ENCODE assay signal across 16 cellular contexts in the genomic region with DNA sequence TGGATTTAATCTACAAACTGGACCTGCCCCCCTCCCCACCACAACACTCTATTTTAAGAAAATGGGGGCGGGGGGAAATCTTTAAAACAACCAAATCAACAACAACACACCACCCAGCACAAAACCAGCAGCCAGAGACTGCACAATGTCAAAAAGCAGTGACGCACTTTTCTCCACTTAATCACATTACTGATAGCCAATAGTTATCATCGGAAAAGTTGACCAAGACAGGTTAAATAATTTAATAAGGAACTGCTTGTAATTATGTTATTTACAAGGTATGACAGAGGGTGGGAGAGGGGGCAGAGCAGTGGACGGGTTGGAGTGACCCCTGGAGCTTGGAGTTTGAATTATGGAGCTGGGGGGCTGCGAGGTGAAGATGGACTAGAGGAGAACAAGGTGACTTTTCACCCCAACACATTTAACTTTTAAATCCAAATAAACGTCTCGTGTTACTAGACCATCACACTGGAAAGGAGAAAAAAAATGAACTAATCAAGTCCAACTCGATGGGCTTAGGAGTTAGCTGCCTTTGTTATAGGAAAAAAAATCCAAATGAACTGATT. TPM values are rescaled to one million over a fixed set of nuclear protein-coding genes. Genes with fewer than 3 reads are reported as not detected.
DNase-seq lines count a peak whose midpoint lies in the region; ATAC-seq lines count a peak whose summit lies in the region.
"Had no signal": no experiment of that assay in that cellular context is flagged by ENCODE, and none has a peak within 500 bp of the region (broad histone marks: within the 10 kb centered on the region; RNA-seq: fewer than 3 reads in every experiment).

No MANE protein-coding gene starts in this region.

- POLR2A ChIA-PET in activated CD4-positive, alpha-beta T cell treated with anti-CD3 and anti-CD28 coated beads, Interleukin-2, amount 10 ng/mL, durations not matched to agents 7 days and 5 days (lab: Charles Lee), result no interaction called here

- no peak for ATAC-seq in HG03378 (IDR thresholded peaks at IDR 0.05; ENCODE audit: unreplicated experiment)
- no peak for ATAC-seq in HG03097 (IDR thresholded peaks at IDR 0.05; ENCODE audit: low FRiP score, unreplicated experiment)
- ATAC-seq: activated CD8-positive, alpha-beta T cell treated with anti-CD3 and anti-CD28 coated beads, Interleukin-2, amount 10 ng/mL, durations not matched to agents 7 days and 5 days had no signal

- peak overlapping the region; percentile 13 for H3K27ac Mint-ChIP-seq in activated CD4-positive, alpha-beta T cell treated with anti-CD3 and anti-CD28 coated beads, Interleukin-2, amount 10 ng/mL, durations not matched to agents 7 days and 5 days
- peak overlapping the region; percentile 40 for H3K27ac Mint-ChIP-seq in activated T-helper 1 cell treated with anti-CD3 and anti-CD28 coated beads, Interleukin-12 subunit alpha, Interleukin-12 subunit beta, Interleukin-2, Interleukin-4 antibody, amounts not matched to agents 30 ng/mL and 10 ng/mL and 1 ng/mL, durations not matched to agents 14 hours and 24 hours and 36 hours
- H3K27ac Mint-ChIP-seq in immature natural killer cell, result no peak overlapping the region
- H3K27ac Mint-ChIP-seq: activated CD8-positive, alpha-beta T cell treated with anti-CD3 and anti-CD28 coated beads, Interleukin-2, amount 10 ng/mL, durations not matched to agents 7 days and 5 days had no signal

- H3K4me1 ChIP-seq in skeletal muscle tissue (ENCODE audit: control insufficient read depth in 3 of 3, insufficient read depth in 3 of 3, low read length in 3 of 3), result peaks cover 10 to 29% (median 23%) of the 10 kb centered on the region in 3 donors

- no peaks in the 10 kb centered on the region for H3K9me3 Mint-ChIP-seq in activated CD4-positive, alpha-beta T cell treated with anti-CD3 and anti-CD28 coated beads, Interleukin-2, amount 10 ng/mL, durations not matched to agents 7 days and 5 days
- no peaks in the 10 kb centered on the region for H3K9me3 Mint-ChIP-seq in activated T-helper 1 cell treated with anti-CD3 and anti-CD28 coated beads, Interleukin-12 subunit alpha, Interleukin-12 subunit beta, Interleukin-2, Interleukin-4 antibody, amounts not matched to agents 30 ng/mL and 10 ng/mL and 1 ng/mL, durations not matched to agents 14 hours and 24 hours and 36 hours
- peaks cover 0 to 16% (median 0%) of the 10 kb centered on the region in 6 donors for H3K9me3 Mint-ChIP-seq in immature natural killer cell

- CTCF ChIA-PET in activated CD4-positive, alpha-beta T cell treated with anti-CD3 and anti-CD28 coated beads, Interleukin-2, amount 10 ng/mL, durations not matched to agents 7 days and 5 days (lab: Charles Lee), result no interaction called here

- no peaks in the 10 kb centered on the region for H3K9me3 ChIP-seq in skeletal muscle tissue (ENCODE audit: control insufficient read depth in 3 of 3, low read length in 3 of 3)
- H3K9me3 ChIP-seq: A549, uterus had no signal

- DNase-seq in activated CD4-positive, alpha-beta T cell treated with anti-CD3 and anti-CD28 coated beads, Interleukin-2, amount 10 ng/mL, durations not matched to agents 7 days and 5 days, result no peak
- no peak for DNase-seq in activated CD4-positive, alpha-beta T cell treated with anti-CD3 and anti-CD28 coated beads, Interleukin-2, amount 50 U/mL, for 48 hours
- DNase-seq in activated T-helper 1 cell treated with anti-CD3 and anti-CD28 coated beads, Interleukin-12 subunit alpha, Interleukin-12 subunit beta, Interleukin-2, Interleukin-4 antibody, amounts not matched to agents 30 ng/mL and 10 ng/mL and 1 ng/mL, durations not matched to agents 14 hours and 24 hours and 36 hours (ENCODE audit: low spot score), result no peak
- no peak for DNase-seq in immature natural killer cell
- no peak for DNase-seq in NCI-H1092 treated with DMSO at 0.1 percent for 48 hours (lab: John Stamatoyannopoulos, UW)
- DNase-seq: activated CD8-positive, alpha-beta T cell treated with anti-CD3 and anti-CD28 coated beads, Interleukin-2, amount 10 ng/mL, durations not matched to agents 7 days and 5 days; activated effector memory CD4-positive, alpha-beta T cell treated with Interleukin-2 at 50 U/mL for 16 hours; foreskin melanocyte; NCI-H2171; stimulated activated CD4-positive, alpha-beta T cell treated with anti-CD3 and anti-CD28 coated beads, Interleukin-4, amount 100 ng/mL, for 1 hour had no signal

- peaks cover 4% of the 10 kb centered on the region for H3K36me3 Mint-ChIP-seq in activated CD4-positive, alpha-beta T cell treated with anti-CD3 and anti-CD28 coated beads, Interleukin-2, amount 10 ng/mL, durations not matched to agents 7 days and 5 days (ENCODE audit: low read depth)
- H3K36me3 Mint-ChIP-seq in activated T-helper 1 cell treated with anti-CD3 and anti-CD28 coated beads, Interleukin-12 subunit alpha, Interleukin-12 subunit beta, Interleukin-2, Interleukin-4 antibody, amounts not matched to agents 30 ng/mL and 10 ng/mL and 1 ng/mL, durations not matched to agents 14 hours and 24 hours and 36 hours (ENCODE audit: low read depth), result peaks cover 2% of the 10 kb centered on the region
- no peaks in the 10 kb centered on the region for H3K36me3 Mint-ChIP-seq in immature natural killer cell

- H3K9ac ChIP-seq in skeletal muscle tissue (ENCODE audit: low read depth in 1 of 3, low read length in 3 of 3), result peak overlapping the region; percentile 54 to 80 (median 78)

- H3K4me1 Mint-ChIP-seq in activated CD4-positive, alpha-beta T cell treated with anti-CD3 and anti-CD28 coated beads, Interleukin-2, amount 10 ng/mL, durations not matched to agents 7 days and 5 days, result peaks cover 18% of the 10 kb centered on the region
- H3K4me1 Mint-ChIP-seq in activated T-helper 1 cell treated with anti-CD3 and anti-CD28 coated beads, Interleukin-12 subunit alpha, Interleukin-12 subunit beta, Interleukin-2, Interleukin-4 antibody, amounts not matched to agents 30 ng/mL and 10 ng/mL and 1 ng/mL, durations not matched to agents 14 hours and 24 hours and 36 hours (ENCODE audit: low read depth), result peaks cover 27% of the 10 kb centered on the region
- peaks cover 26 to 31% of the 10 kb centered on the region in 2 donors for H3K4me1 Mint-ChIP-seq in immature natural killer cell

- no peaks in the 10 kb centered on the region for H3K36me3 ChIP-seq in skeletal muscle tissue (ENCODE audit: control insufficient read depth in 3 of 3, insufficient read depth in 3 of 3, low read length in 3 of 3)
- H3K36me3 ChIP-seq: uterus had no signal

- intact Hi-C loops in activated T-helper 1 cell treated with anti-CD3 and anti-CD28 coated beads, Interleukin-12 subunit alpha, Interleukin-12 subunit beta, Interleukin-2, Interleukin-4 antibody, amounts not matched to agents 30 ng/mL and 10 ng/mL and 1 ng/mL, durations not matched to agents 14 hours and 24 hours and 36 hours (cut with micrococcal nuclease), result no loop called here

- H3K27me3 ChIP-seq in skeletal muscle tissue (ENCODE audit: control insufficient read depth in 3 of 3, insufficient read depth in 3 of 3, low read length in 3 of 3), result peaks cover 2 to 61% (median 56%) of the 10 kb centered on the region in 3 donors

- peak overlapping the region; percentile 72 for H3K27ac ChIP-seq in skeletal muscle tissue (ENCODE audit: low read depth, low read length)
- H3K27ac ChIP-seq: A549, uterus had no signal

- H3K27me3 Mint-ChIP-seq in activated CD4-positive, alpha-beta T cell treated with anti-CD3 and anti-CD28 coated beads, Interleukin-2, amount 10 ng/mL, durations not matched to agents 7 days and 5 days, result peaks cover 70% of the 10 kb centered on the region
- peaks cover 67% of the 10 kb centered on the region for H3K27me3 Mint-ChIP-seq in activated T-helper 1 cell treated with anti-CD3 and anti-CD28 coated beads, Interleukin-12 subunit alpha, Interleukin-12 subunit beta, Interleukin-2, Interleukin-4 antibody, amounts not matched to agents 30 ng/mL and 10 ng/mL and 1 ng/mL, durations not matched to agents 14 hours and 24 hours and 36 hours (ENCODE audit: insufficient read depth)
- peaks cover 36 to 67% (median 49%) of the 10 kb centered on the region in 3 donors for H3K27me3 Mint-ChIP-seq in immature natural killer cell (ENCODE audit: low read depth in 3 of 3)

- no peak overlapping the region for H3K4me3 Mint-ChIP-seq in activated CD4-positive, alpha-beta T cell treated with anti-CD3 and anti-CD28 coated beads, Interleukin-2, amount 10 ng/mL, durations not matched to agents 7 days and 5 days
- no peak overlapping the region for H3K4me3 Mint-ChIP-seq in activated T-helper 1 cell treated with anti-CD3 and anti-CD28 coated beads, Interleukin-12 subunit alpha, Interleukin-12 subunit beta, Interleukin-2, Interleukin-4 antibody, amounts not matched to agents 30 ng/mL and 10 ng/mL and 1 ng/mL, durations not matched to agents 14 hours and 24 hours and 36 hours
- peak overlapping the region in 3 of 5 donors; percentile 15 to 71 (median 25) for H3K4me3 Mint-ChIP-seq in immature natural killer cell
- H3K4me3 Mint-ChIP-seq: activated CD8-positive, alpha-beta T cell treated with anti-CD3 and anti-CD28 coated beads, Interleukin-2, amount 10 ng/mL, durations not matched to agents 7 days and 5 days had no signal

- H3K4me3 ChIP-seq in skeletal muscle tissue (ENCODE audit: low read length in 3 of 3), result peak overlapping the region; percentile 56 to 89 (median 73)
- H3K4me3 ChIP-seq: A549, uterus had no signal

RNA-seq across cellular contexts. Expression of a gene that starts 2.7 kb away (rescaled TPM):
- not detected for total RNA-seq in activated CD4-positive, alpha-beta T cell treated with anti-CD3 and anti-CD28 coated beads, Interleukin-2, amount 10 ng/mL, durations not matched to agents 7 days and 5 days
- total RNA-seq in activated T-helper 1 cell treated with anti-CD3 and anti-CD28 coated beads, Interleukin-12 subunit alpha, Interleukin-12 subunit beta, Interleukin-2, Interleukin-4 antibody, amounts not matched to agents 30 ng/mL and 10 ng/mL and 1 ng/mL, durations not matched to agents 14 hours and 24 hours and 36 hours, result not detected in 2 replicates
- polyA plus RNA-seq in immature natural killer cell, result not detected
- 33.4 TPM for total RNA-seq in skeletal muscle tissue
- total RNA-seq: activated CD8-positive, alpha-beta T cell treated with anti-CD3 and anti-CD28 coated beads, Interleukin-2, amount 10 ng/mL, durations not matched to agents 7 days and 5 days; M059J had no signal

Comparison
In these comparisons a context has a peak if more than half of its experiments do, and no peak if none do; other contexts are left out.
1. H3K27ac Mint-ChIP-seq: peak in activated CD4-positive, alpha-beta T cell treated with anti-CD3 and anti-CD28 coated beads, Interleukin-2, amount 10 ng/mL, durations not matched to agents 7 days and 5 days (single experiment) and activated T-helper 1 cell treated with anti-CD3 and anti-CD28 coated beads, Interleukin-12 subunit alpha, Interleukin-12 subunit beta, Interleukin-2, Interleukin-4 antibody, amounts not matched to agents 30 ng/mL and 10 ng/mL and 1 ng/mL, durations not matched to agents 14 hours and 24 hours and 36 hours (single experiment); none in immature natural killer cell (0 of 6).
2. H3K4me3 Mint-ChIP-seq: peak in immature natural killer cell (3 of 5); none in activated CD4-positive, alpha-beta T cell treated with anti-CD3 and anti-CD28 coated beads, Interleukin-2, amount 10 ng/mL, durations not matched to agents 7 days and 5 days (single experiment) and activated T-helper 1 cell treated with anti-CD3 and anti-CD28 coated beads, Interleukin-12 subunit alpha, Interleukin-12 subunit beta, Interleukin-2, Interleukin-4 antibody, amounts not matched to agents 30 ng/mL and 10 ng/mL and 1 ng/mL, durations not matched to agents 14 hours and 24 hours and 36 hours (single experiment).
3. RNA of a gene that starts 2.7 kb away (total RNA-seq): 33.4 TPM in skeletal muscle tissue (single experiment); not detected in activated CD4-positive, alpha-beta T cell treated with anti-CD3 and anti-CD28 coated beads, Interleukin-2, amount 10 ng/mL, durations not matched to agents 7 days and 5 days and not detected in activated T-helper 1 cell treated with anti-CD3 and anti-CD28 coated beads, Interleukin-12 subunit alpha, Interleukin-12 subunit beta, Interleukin-2, Interleukin-4 antibody, amounts not matched to agents 30 ng/mL and 10 ng/mL and 1 ng/mL, durations not matched to agents 14 hours and 24 hours and 36 hours; every median in the first group is over 10 times any median in the second.